In the genomic region with DNA sequence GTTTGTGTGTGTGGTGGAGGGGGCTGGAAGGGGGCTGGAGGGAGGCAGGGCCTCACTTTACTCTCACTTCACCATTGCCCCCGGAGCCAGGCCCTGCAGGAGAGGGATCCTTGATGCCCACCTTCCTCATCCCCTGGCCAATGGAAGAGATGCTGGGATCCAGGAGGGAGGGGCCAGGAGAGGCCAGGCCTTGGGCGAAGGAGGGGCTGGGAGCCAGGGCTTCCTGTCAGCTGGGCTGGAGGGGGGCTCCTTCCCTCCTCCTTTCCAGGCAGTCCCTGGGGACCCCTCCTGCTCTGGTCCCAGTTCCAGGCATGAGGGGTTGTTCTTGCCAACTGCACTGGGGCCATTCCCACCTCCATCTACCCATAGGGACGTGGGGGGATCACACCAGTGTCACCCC, we compare ENCODE assay signal across 12 cellular contexts. TPM values are rescaled to one million over a fixed set of nuclear protein-coding genes. Genes with fewer than 3 reads are reported as not detected.
DNase-seq lines count a peak whose midpoint lies in the region; ATAC-seq and TF ChIP-seq lines count a peak whose summit lies in the region.
"Had no signal": no experiment of that assay in that cellular context is flagged by ENCODE, and none has a peak within 500 bp of the region (broad histone marks: within the 10 kb centered on the region; RNA-seq: fewer than 3 reads in every experiment).

No MANE protein-coding gene starts in this region.

- no peak overlapping the region for H3K4me3 Mint-ChIP-seq in activated CD8-positive, alpha-beta memory T cell treated with anti-CD3 and anti-CD28 coated beads, Interleukin-2, amount 10 ng/mL, durations not matched to agents 7 days and 5 days
- H3K4me3 Mint-ChIP-seq in activated CD4-positive, alpha-beta memory T cell treated with anti-CD3 and anti-CD28 coated beads for 36 hours, result no peak overlapping the region

- POLR2A ChIA-PET in activated CD4-positive, alpha-beta memory T cell treated with anti-CD3 and anti-CD28 coated beads for 36 hours (lab: Charles Lee), result no interaction called here

- TF ChIP-seq POLR2A in Peyer's patch (IDR thresholded peaks at IDR 0.05) (no peak), prostate gland (IDR thresholded peaks at IDR 0.05) (no peak)

- H3K27me3 ChIP-seq in BLaER1, result no peaks in the 10 kb centered on the region
- no peaks in the 10 kb centered on the region for H3K27me3 ChIP-seq in Peyer's patch
- no peaks in the 10 kb centered on the region for H3K27me3 ChIP-seq in fibroblast of lung (ENCODE audit: control insufficient read depth, insufficient read depth, low read length)
- H3K27me3 ChIP-seq in prostate gland (replicated peaks; ENCODE audit: insufficient read depth), result no peaks in the 10 kb centered on the region
- H3K27me3 ChIP-seq: pancreas had no signal

- H3K9ac ChIP-seq in BLaER1, result peak overlapping the region; percentile 72
- H3K9ac ChIP-seq in fibroblast of lung (ENCODE audit: insufficient read depth, low read length), result no peak overlapping the region

- no peaks in the 10 kb centered on the region for H3K36me3 Mint-ChIP-seq in activated CD8-positive, alpha-beta memory T cell treated with anti-CD3 and anti-CD28 coated beads, Interleukin-2, amount 10 ng/mL, durations not matched to agents 7 days and 5 days
- H3K36me3 Mint-ChIP-seq in activated CD4-positive, alpha-beta memory T cell treated with anti-CD3 and anti-CD28 coated beads for 36 hours, result no peaks in the 10 kb centered on the region

- no peak for ATAC-seq in activated CD8-positive, alpha-beta memory T cell treated with anti-CD3 and anti-CD28 coated beads, Interleukin-2, amount 10 ng/mL, durations not matched to agents 7 days and 5 days
- ATAC-seq in GM19328 (IDR thresholded peaks at IDR 0.05; ENCODE audit: unreplicated experiment), result no peak

- peaks cover 90% of the 10 kb centered on the region for H3K4me1 ChIP-seq in BLaER1
- peaks cover 6 to 98% (median 16%) of the 10 kb centered on the region in 4 donors for H3K4me1 ChIP-seq in Peyer's patch
- H3K4me1 ChIP-seq in fibroblast of lung (ENCODE audit: control insufficient read depth, extremely low read depth, insufficient read depth, low read length), result peaks cover 60% of the 10 kb centered on the region
- peaks cover 9% of the 10 kb centered on the region for H3K4me1 ChIP-seq in prostate gland (replicated peaks)

- DNase-seq in Peyer's patch (no peak), fibroblast of lung (ENCODE audit: low read depth in 2 of 2) (no peak), prostate gland (ENCODE audit: low spot score) (no peak), cortex of kidney (lab: John Stamatoyannopoulos, UW) (no peak)
- DNase-seq in activated CD8-positive, alpha-beta memory T cell treated with anti-CD3 and anti-CD28 coated beads, Interleukin-2, amount 10 ng/mL, durations not matched to agents 7 days and 5 days, result no peak
- DNase-seq in activated CD4-positive, alpha-beta memory T cell treated with anti-CD3 and anti-CD28 coated beads for 36 hours, result no peak
- DNase-seq: activated naive CD4-positive, alpha-beta T cell; COR-L47; NCI-H345; pancreas had no signal

- H3K27ac Mint-ChIP-seq in activated CD8-positive, alpha-beta memory T cell treated with anti-CD3 and anti-CD28 coated beads, Interleukin-2, amount 10 ng/mL, durations not matched to agents 7 days and 5 days, result no peak overlapping the region
- no peak overlapping the region for H3K27ac Mint-ChIP-seq in activated CD4-positive, alpha-beta memory T cell treated with anti-CD3 and anti-CD28 coated beads for 36 hours

- H3K27me3 Mint-ChIP-seq in activated CD8-positive, alpha-beta memory T cell treated with anti-CD3 and anti-CD28 coated beads, Interleukin-2, amount 10 ng/mL, durations not matched to agents 7 days and 5 days, result no peaks in the 10 kb centered on the region
- H3K27me3 Mint-ChIP-seq in activated CD4-positive, alpha-beta memory T cell treated with anti-CD3 and anti-CD28 coated beads for 36 hours, result no peaks in the 10 kb centered on the region

- 37% methylated on average over 3 of the region's 3 CpGs for WGBS in prostate gland

- H3K9me3 Mint-ChIP-seq in activated CD8-positive, alpha-beta memory T cell treated with anti-CD3 and anti-CD28 coated beads, Interleukin-2, amount 10 ng/mL, durations not matched to agents 7 days and 5 days (ENCODE audit: low read depth), result no peaks in the 10 kb centered on the region
- H3K9me3 Mint-ChIP-seq in activated CD4-positive, alpha-beta memory T cell treated with anti-CD3 and anti-CD28 coated beads for 36 hours, result no peaks in the 10 kb centered on the region

- H3K79me2 ChIP-seq in fibroblast of lung (ENCODE audit: control insufficient read depth, insufficient read depth, low read length), result peaks cover 97% of the 10 kb centered on the region

- peak overlapping the region; percentile 100 for H3K4me2 ChIP-seq in BLaER1
- peak overlapping the region; percentile 28 for H3K4me2 ChIP-seq in fibroblast of lung (ENCODE audit: extremely low read depth, insufficient read depth, low read length)

- H3K9me3 ChIP-seq in BLaER1 (no peaks in the 10 kb centered on the region), Peyer's patch (no peaks in the 10 kb centered on the region), fibroblast of lung (ENCODE audit: control insufficient read depth, insufficient read depth, low read depth, low read length) (no peaks in the 10 kb centered on the region), prostate gland (no peaks in the 10 kb centered on the region)
- H3K9me3 ChIP-seq: pancreas had no signal

- TF ChIP-seq CTCF in Peyer's patch (IDR thresholded peaks at IDR 0.05), result no peak
- no peak for TF ChIP-seq CTCF in fibroblast of lung (conservative IDR thresholded peaks at IDR 0.05 in 1 of 2, IDR thresholded peaks at IDR 0.05 in 1 of 2; ENCODE audit: low read depth in 1 of 2, low read length in 2 of 2)
- TF ChIP-seq CTCF in prostate gland (IDR thresholded peaks at IDR 0.05), result no peak

- H2AFZ ChIP-seq in fibroblast of lung (ENCODE audit: low read length), result no peak overlapping the region

- H3K4me1 Mint-ChIP-seq in activated CD8-positive, alpha-beta memory T cell treated with anti-CD3 and anti-CD28 coated beads, Interleukin-2, amount 10 ng/mL, durations not matched to agents 7 days and 5 days, result peaks cover 31% of the 10 kb centered on the region
- peaks cover 35% of the 10 kb centered on the region for H3K4me1 Mint-ChIP-seq in activated CD4-positive, alpha-beta memory T cell treated with anti-CD3 and anti-CD28 coated beads for 36 hours (ENCODE audit: low read depth)

- H3K36me3 ChIP-seq in BLaER1, result peaks cover 23% of the 10 kb centered on the region
- H3K36me3 ChIP-seq in Peyer's patch, result no peaks in the 10 kb centered on the region
- peaks cover 3% of the 10 kb centered on the region for H3K36me3 ChIP-seq in fibroblast of lung (ENCODE audit: control insufficient read depth, insufficient read depth, low read length)
- no peaks in the 10 kb centered on the region for H3K36me3 ChIP-seq in prostate gland
- H3K36me3 ChIP-seq: pancreas had no signal

- H4K20me1 ChIP-seq in BLaER1 (peaks cover 93% of the 10 kb centered on the region), fibroblast of lung (ENCODE audit: control insufficient read depth, extremely low read depth, insufficient read depth, low read length) (peaks cover 2% of the 10 kb centered on the region)

- CTCF ChIA-PET in activated CD8-positive, alpha-beta memory T cell treated with anti-CD3 and anti-CD28 coated beads, Interleukin-2, amount 10 ng/mL, durations not matched to agents 7 days and 5 days (lab: Charles Lee), result interaction anchor here (4.6 to 6.3 kb wide), 2 partner anchors 30 to 41 kb away, joined by 19 to 48 read pairs; no protein-coding TSS in a partner anchor
- CTCF ChIA-PET in activated CD4-positive, alpha-beta memory T cell treated with anti-CD3 and anti-CD28 coated beads for 36 hours (lab: Charles Lee), result interaction anchor here (1.2 to 3.6 kb wide), 4 partner anchors 10 to 297 kb away, joined by 3 to 33 read pairs (median 6); no protein-coding TSS in a partner anchor

- H3K27ac ChIP-seq in BLaER1, result peak overlapping the region; percentile 84
- peak overlapping the region; percentile 12 to 86 (median 48) for H3K27ac ChIP-seq in Peyer's patch
- H3K27ac ChIP-seq in fibroblast of lung (ENCODE audit: insufficient read depth, low read length), result no peak overlapping the region
- peak overlapping the region; percentile 40 to 56 for H3K27ac ChIP-seq in prostate gland

- intact Hi-C loops in prostate gland (cut with DNase I), result no loop called here
- intact Hi-C loops in activated CD4-positive, alpha-beta memory T cell treated with anti-CD3 and anti-CD28 coated beads for 36 hours (cut with micrococcal nuclease), result no loop called here

- H3K4me3 ChIP-seq in BLaER1 (peak overlapping the region; percentile 98), Peyer's patch (no peak overlapping the region), fibroblast of lung (replicated peaks in 1 of 4; ENCODE audit: control extremely low read depth in 1 of 4, insufficient read depth in 1 of 4, low read depth in 3 of 4, low read length in 4 of 4) (no peak overlapping the region), prostate gland (no peak overlapping the region)
- H3K4me3 ChIP-seq: pancreas had no signal

RNA-seq across cellular contexts. Expression of gene AHDC1, which starts 5.7 kb away (rescaled TPM):
- 10 to 100 TPM in 3 of 4 donors, 1 to 10 TPM in 1; 7.0 to 21.5 (median 12.0) TPM for total RNA-seq in Peyer's patch
- total RNA-seq in fibroblast of lung, result 5.1 and 6.9 TPM in 2 replicates
- 3.1 and 4.2 TPM in 2 replicates for polyA plus RNA-seq in fibroblast of lung
- polyA plus RNA-seq in fibroblast of lung (2012), result 12.4 and 22.9 TPM in 2 replicates
- polyA minus RNA-seq in fibroblast of lung (ENCODE audit: low replicate concordance), result 17.7 and 33.1 TPM in 2 replicates
- 10 to 100 TPM; 27.1 to 83.7 TPM for total RNA-seq in prostate gland
- 10 to 100 TPM; 15.8 to 18.5 TPM for total RNA-seq in activated CD8-positive, alpha-beta memory T cell treated with anti-CD3 and anti-CD28 coated beads, Interleukin-2, amount 10 ng/mL, durations not matched to agents 7 days and 5 days
- total RNA-seq in activated CD4-positive, alpha-beta memory T cell treated with anti-CD3 and anti-CD28 coated beads for 36 hours, result 10 to 100 TPM in 1 of 2 experiments, 1 to 10 TPM in 1; 8.3 to 12.1 TPM

RNA-seq across cellular contexts. Expression of gene FGR, which starts 36.7 kb away (rescaled TPM):
- 10 to 100 TPM in 1 of 4 donors, 1 to 10 TPM in 3; 1.1 to 38.8 (median 4.7) TPM for total RNA-seq in Peyer's patch
- total RNA-seq in fibroblast of lung, result under 0.01 TPM in 1 of 2 replicates, not detected in the other
- not detected in 2 replicates for polyA plus RNA-seq in fibroblast of lung
- polyA plus RNA-seq in fibroblast of lung (2012), result not detected in 2 replicates
- polyA minus RNA-seq in fibroblast of lung (ENCODE audit: low replicate concordance), result not detected in 2 replicates
- 10 to 100 TPM in 1 of 2 donors, 1 to 10 TPM in 1; 4.0 to 10.8 TPM for total RNA-seq in prostate gland
- total RNA-seq in activated CD8-positive, alpha-beta memory T cell treated with anti-CD3 and anti-CD28 coated beads, Interleukin-2, amount 10 ng/mL, durations not matched to agents 7 days and 5 days, result 1 to 10 TPM in 1 of 2 experiments, under 1 TPM in 1; 0.30 to 1.8 TPM
- total RNA-seq in activated CD4-positive, alpha-beta memory T cell treated with anti-CD3 and anti-CD28 coated beads for 36 hours, result under 1 TPM; 0.24 to 0.27 TPM
